1 cellular context compared by ENCODE assay signal in genomic region chr15:39931615-39932014, GRCh38.
TF ChIP-seq lines count a peak whose summit lies in the region.

No MANE protein-coding gene starts in this region.

TF ChIP-seq in IMR-90, 13 proteins besides CTCF, POLR2A, EP300 and RAD21 (continued from another document):
- no peak for TF ChIP-seq SMC3 (IDR thresholded peaks at IDR 0.05; ENCODE audit: low read depth, low read length)
- no peak for TF ChIP-seq BHLHE40 (IDR thresholded peaks at IDR 0.05; ENCODE audit: low read depth, low read length)
- no peak for TF ChIP-seq USF2 (IDR thresholded peaks at IDR 0.05; ENCODE audit: low read depth, low read length)
- no peak for TF ChIP-seq CHD1 (IDR thresholded peaks at IDR 0.05; ENCODE audit: low read depth, low read length)
- TF ChIP-seq MAZ (IDR thresholded peaks at IDR 0.05; ENCODE audit: borderline replicate concordance, low read depth, low read length) = no peak
- TF ChIP-seq, protein P1, sequence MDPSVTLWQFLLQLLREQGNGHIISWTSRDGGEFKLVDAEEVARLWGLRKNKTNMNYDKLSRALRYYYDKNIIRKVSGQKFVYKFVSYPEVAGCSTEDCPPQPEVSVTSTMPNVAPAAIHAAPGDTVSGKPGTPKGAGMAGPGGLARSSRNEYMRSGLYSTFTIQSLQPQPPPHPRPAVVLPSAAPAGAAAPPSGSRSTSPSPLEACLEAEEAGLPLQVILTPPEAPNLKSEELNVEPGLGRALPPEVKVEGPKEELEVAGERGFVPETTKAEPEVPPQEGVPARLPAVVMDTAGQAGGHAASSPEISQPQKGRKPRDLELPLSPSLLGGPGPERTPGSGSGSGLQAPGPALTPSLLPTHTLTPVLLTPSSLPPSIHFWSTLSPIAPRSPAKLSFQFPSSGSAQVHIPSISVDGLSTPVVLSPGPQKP (IDR thresholded peaks at IDR 0.05; ENCODE audit: borderline replicate concordance, low read depth, low read length) = no peak
- no peak for TF ChIP-seq NFE2L2 (IDR thresholded peaks at IDR 0.05; ENCODE audit: low read depth, low read length)
